In genomic region chr6:161066511-161066910, GRCh38 we compare ENCODE assay signal across 18 cellular contexts.
A peak's percentile ranks its signal among the peaks of the same experiment; 100 is the strongest.
DNase-seq lines count a peak whose midpoint lies in the region; ATAC-seq and TF ChIP-seq lines count a peak whose summit lies in the region.
"Had no signal": no experiment of that assay in that cellular context is flagged by ENCODE, and none has a peak within 500 bp of the region (broad histone marks: within the 10 kb centered on the region; RNA-seq: fewer than 3 reads in every experiment).

No MANE protein-coding gene starts in this region.

- ATAC-seq in activated T-cell treated with anti-CD3 and anti-CD28 coated beads, Interleukin-2, amount 50 U/mL, for 72 hours (replicated peaks in 1 of 2): no peak
- ATAC-seq in HG03159 (IDR thresholded peaks at IDR 0.05; ENCODE audit: unreplicated experiment) (no peak), HG03460 (IDR thresholded peaks at IDR 0.05; ENCODE audit: unreplicated experiment) (no peak)

- H3K27ac Mint-ChIP-seq in activated T-cell treated with anti-CD3 and anti-CD28 coated beads, Interleukin-2, amount 50 U/mL, for 72 hours: peak overlapping the region; percentile 62
- peak overlapping the region; percentile 9 for H3K27ac Mint-ChIP-seq in endothelial cell (ENCODE audit: unreplicated experiment)
- H3K27ac Mint-ChIP-seq: activated CD4-positive, alpha-beta memory T cell treated with anti-CD3 and anti-CD28 coated beads for 36 hours had no signal

- CTCF ChIA-PET in PC-9 (lab: Charles Lee): no interaction called here

- H3K27me3 ChIP-seq in PC-9 (ENCODE audit: insufficient read depth, low read depth): no peaks in the 10 kb centered on the region
- H3K27me3 ChIP-seq: adrenal gland, brain microvascular endothelial cell, colonic mucosa had no signal

- no peak overlapping the region for H3K4me3 Mint-ChIP-seq in activated T-cell treated with anti-CD3 and anti-CD28 coated beads, Interleukin-2, amount 50 U/mL, for 72 hours
- no peak overlapping the region for H3K4me3 Mint-ChIP-seq in endothelial cell (ENCODE audit: unreplicated experiment)
- H3K4me3 Mint-ChIP-seq: activated CD4-positive, alpha-beta memory T cell treated with anti-CD3 and anti-CD28 coated beads for 36 hours had no signal

- H3F3A ChIP-seq in PC-9 (ENCODE audit: insufficient read depth, low read depth): no peaks in the 10 kb centered on the region

- H3K9me2 ChIP-seq in PC-9 (ENCODE audit: insufficient read depth): no peaks in the 10 kb centered on the region; the same call in 1 of the 2 replicates

- H4K20me1 ChIP-seq in PC-9 (ENCODE audit: insufficient read depth): no peaks in the 10 kb centered on the region

- no peaks in the 10 kb centered on the region for H3K27me3 Mint-ChIP-seq in activated T-cell treated with anti-CD3 and anti-CD28 coated beads, Interleukin-2, amount 50 U/mL, for 72 hours (ENCODE audit: low read depth)
- peaks cover 3% of the 10 kb centered on the region for H3K27me3 Mint-ChIP-seq in endothelial cell (ENCODE audit: unreplicated experiment)
- H3K27me3 Mint-ChIP-seq: activated CD4-positive, alpha-beta memory T cell treated with anti-CD3 and anti-CD28 coated beads for 36 hours had no signal

- no peak overlapping the region for H3K4me2 ChIP-seq in PC-9

- no peaks in the 10 kb centered on the region for H3K4me1 ChIP-seq in PC-9 (replicated peaks; ENCODE audit: insufficient read depth)
- H3K4me1 ChIP-seq: adrenal gland, colonic mucosa had no signal

- no peak overlapping the region for H3K27ac ChIP-seq in PC-9
- H3K27ac ChIP-seq: adrenal gland, brain microvascular endothelial cell, colonic mucosa, left ventricle myocardium inferior had no signal

- no peaks in the 10 kb centered on the region for H3K36me3 ChIP-seq in PC-9 (ENCODE audit: low read depth)
- H3K36me3 ChIP-seq: brain microvascular endothelial cell, colonic mucosa had no signal

- H3K9me3 Mint-ChIP-seq in activated T-cell treated with anti-CD3 and anti-CD28 coated beads, Interleukin-2, amount 50 U/mL, for 72 hours: peaks cover under 1 to 1% of the 10 kb centered on the region in 2 donors
- peaks cover 4% of the 10 kb centered on the region for H3K9me3 Mint-ChIP-seq in endothelial cell (ENCODE audit: unreplicated experiment)

- H3K79me2 ChIP-seq in PC-9 (ENCODE audit: low read depth): no peaks in the 10 kb centered on the region

- intact Hi-C loops in PC-9 (cut with micrococcal nuclease; ENCODE audit: unreplicated experiment): no loop called here

- peaks cover under 1 to 4% of the 10 kb centered on the region in 2 donors for H3K36me3 Mint-ChIP-seq in activated T-cell treated with anti-CD3 and anti-CD28 coated beads, Interleukin-2, amount 50 U/mL, for 72 hours (ENCODE audit: insufficient read depth in 2 of 2)
- H3K36me3 Mint-ChIP-seq in endothelial cell (ENCODE audit: low read depth, unreplicated experiment): peaks cover 9% of the 10 kb centered on the region

- POLR2A ChIA-PET in PC-9 (lab: Charles Lee; ENCODE audit: unreplicated experiment): no interaction called here

- DNase-seq in activated T-cell treated with anti-CD3 and anti-CD28 coated beads, Interleukin-2, amount 50 U/mL, for 72 hours: no peak
- DNase-seq in activated T-cell treated with anti-CD3 and anti-CD28 coated beads for 4 hours (no peak), NCI-H2171 (lab: John Stamatoyannopoulos, UW) (peak; percentile 6), endothelial cell (ENCODE audit: low spot score) (no peak), myocyte (ENCODE audit: low read depth) (peak; percentile 21), PC-9 (no peak)
- DNase-seq: activated CD4-positive, alpha-beta memory T cell treated with anti-CD3 and anti-CD28 coated beads for 36 hours; activated gamma-delta T cell treated with Interleukin-2 at 50 U/mL for 16 hours; adrenal gland; brain microvascular endothelial cell; C1 segment of cervical spinal cord; colonic mucosa; KG1; left ventricle myocardium inferior; NCI-H187 treated with DMSO at 0.1 percent for 48 hours; NCI-H345 had no signal

- H2AFZ ChIP-seq in PC-9: no peak overlapping the region

- no peaks in the 10 kb centered on the region for H3K9me3 ChIP-seq in PC-9 (ENCODE audit: insufficient read depth, low read depth)
- H3K9me3 ChIP-seq: adrenal gland, colonic mucosa had no signal

- no TSS peak for BruUV-seq in PC-9 (replicated peaks; lab: Mats Ljungman, UMichigan)

- TF ChIP-seq CTCF in endothelial cell (IDR thresholded peaks at IDR 0.05; ENCODE audit: unreplicated experiment): no peak
- TF ChIP-seq CTCF in PC-9 (conservative IDR thresholded peaks at IDR 0.05): no peak

- no peak overlapping the region for H3K4me3 ChIP-seq in PC-9
- H3K4me3 ChIP-seq: adrenal gland, colonic mucosa, left ventricle myocardium inferior had no signal

- peaks cover 13% of the 10 kb centered on the region for H3K4me1 Mint-ChIP-seq in activated T-cell treated with anti-CD3 and anti-CD28 coated beads, Interleukin-2, amount 50 U/mL, for 72 hours (ENCODE audit: low read depth)
- H3K4me1 Mint-ChIP-seq in endothelial cell (ENCODE audit: unreplicated experiment): peaks cover 4% of the 10 kb centered on the region

Comparison
In these comparisons a context has a peak if more than half of its experiments do, and no peak if none do; other contexts are left out.
1. DNase-seq: peak in NCI-H2171 (single experiment) and myocyte (single experiment); none in activated T-cell treated with anti-CD3 and anti-CD28 coated beads, Interleukin-2, amount 50 U/mL, for 72 hours (0 of 2), activated T-cell treated with anti-CD3 and anti-CD28 coated beads for 4 hours (single experiment), endothelial cell (single experiment) and PC-9 (0 of 2).